In genomic region chr4:6639137-6639680, GRCh38 we compare ENCODE assay signal across 17 cellular contexts. TPM values are rescaled to one million over a fixed set of nuclear protein-coding genes. Genes with fewer than 3 reads are reported as not detected.
DNase-seq lines count a peak whose midpoint lies in the region; ATAC-seq and TF ChIP-seq lines count a peak whose summit lies in the region.
"Had no signal": no experiment of that assay in that cellular context is flagged by ENCODE, and none has a peak within 500 bp of the region (broad histone marks: within the 10 kb centered on the region; RNA-seq: fewer than 3 reads in every experiment).

No MANE protein-coding gene starts in this region.

- H3K9me3 ChIP-seq in DND-41 (ENCODE audit: insufficient read depth, low read length, severe bottlenecking) = no peaks in the 10 kb centered on the region
- H3K9me3 ChIP-seq: Caco-2, colonic mucosa, spleen had no signal

- H2AFZ ChIP-seq in DND-41 (ENCODE audit: low read depth, low read length) = no peak overlapping the region

- H3K4me3 Mint-ChIP-seq in T-helper 1 cell treated with Interleukin-12 subunit alpha and Interleukin-12 subunit beta and Interleukin-4 antibody, amounts not matched to agents 30 μg/mL and 1 μg/mL, for 36 hours = peak overlapping the region; percentile 7
- H3K4me3 Mint-ChIP-seq in activated naive CD8-positive, alpha-beta T cell treated with anti-CD3 and anti-CD28 coated beads, Interleukin-2, amount 10 ng/mL, durations not matched to agents 7 days and 5 days = peak overlapping the region; percentile 25
- H3K4me3 Mint-ChIP-seq in naive thymus-derived CD8-positive, alpha-beta T cell = peak overlapping the region in 9 of 10 donors; percentile 7 to 63 (median 48)

- peaks cover 36% of the 10 kb centered on the region for H3K4me1 ChIP-seq in DND-41 (ENCODE audit: insufficient read depth, low read length)

- H3K4me1 Mint-ChIP-seq in T-helper 1 cell treated with Interleukin-12 subunit alpha and Interleukin-12 subunit beta and Interleukin-4 antibody, amounts not matched to agents 30 μg/mL and 1 μg/mL, for 36 hours (ENCODE audit: low read depth) = peaks cover 26% of the 10 kb centered on the region
- peaks cover 18% of the 10 kb centered on the region for H3K4me1 Mint-ChIP-seq in activated naive CD8-positive, alpha-beta T cell treated with anti-CD3 and anti-CD28 coated beads, Interleukin-2, amount 10 ng/mL, durations not matched to agents 7 days and 5 days
- H3K4me1 Mint-ChIP-seq in naive thymus-derived CD8-positive, alpha-beta T cell = peaks cover 25 to 41% (median 38%) of the 10 kb centered on the region in 4 donors

- peak overlapping the region; percentile 26 for H3K27ac Mint-ChIP-seq in T-helper 1 cell treated with Interleukin-12 subunit alpha and Interleukin-12 subunit beta and Interleukin-4 antibody, amounts not matched to agents 30 μg/mL and 1 μg/mL, for 36 hours
- no peak overlapping the region for H3K27ac Mint-ChIP-seq in activated naive CD8-positive, alpha-beta T cell treated with anti-CD3 and anti-CD28 coated beads, Interleukin-2, amount 10 ng/mL, durations not matched to agents 7 days and 5 days
- peak overlapping the region in 7 of 10 donors; percentile 37 to 89 (median 57) for H3K27ac Mint-ChIP-seq in naive thymus-derived CD8-positive, alpha-beta T cell

- ATAC-seq in DND-41 (ENCODE audit: insufficient read depth, low read depth) (no peak), HG03135 (IDR thresholded peaks at IDR 0.05; ENCODE audit: unreplicated experiment) (no peak), HG02763 (IDR thresholded peaks at IDR 0.05; ENCODE audit: unreplicated experiment) (no peak), HG03039 (IDR thresholded peaks at IDR 0.05; ENCODE audit: unreplicated experiment) (no peak)
- ATAC-seq in activated naive CD8-positive, alpha-beta T cell treated with anti-CD3 and anti-CD28 coated beads, Interleukin-2, amount 10 ng/mL, durations not matched to agents 7 days and 5 days (ENCODE audit: low read depth) = no peak
- no peak for ATAC-seq in naive thymus-derived CD8-positive, alpha-beta T cell

- H3K27ac ChIP-seq in DND-41 (ENCODE audit: low read length) = no peak overlapping the region
- H3K27ac ChIP-seq: parathyroid adenoma had no signal

- H3K4me3 ChIP-seq in DND-41 (ENCODE audit: low read depth in 1 of 2, low read length in 2 of 2) = peak overlapping the region in 1 of 2 experiments; percentile 37; a peak in 1 of 4 replicates

- H4K20me1 ChIP-seq in DND-41 (ENCODE audit: insufficient read depth, low read length) = peaks cover 25% of the 10 kb centered on the region

- peaks cover 6% of the 10 kb centered on the region for H3K9me3 Mint-ChIP-seq in T-helper 1 cell treated with Interleukin-12 subunit alpha and Interleukin-12 subunit beta and Interleukin-4 antibody, amounts not matched to agents 30 μg/mL and 1 μg/mL, for 36 hours
- H3K9me3 Mint-ChIP-seq in activated naive CD8-positive, alpha-beta T cell treated with anti-CD3 and anti-CD28 coated beads, Interleukin-2, amount 10 ng/mL, durations not matched to agents 7 days and 5 days = no peaks in the 10 kb centered on the region
- no peaks in the 10 kb centered on the region for H3K9me3 Mint-ChIP-seq in naive thymus-derived CD8-positive, alpha-beta T cell

- peaks cover 33% of the 10 kb centered on the region for H3K36me3 ChIP-seq in DND-41 (ENCODE audit: insufficient read depth, low read length)

- peaks cover 58% of the 10 kb centered on the region for H3K79me2 ChIP-seq in DND-41 (ENCODE audit: insufficient read depth, low read length)

- peaks cover 35% of the 10 kb centered on the region for H3K36me3 Mint-ChIP-seq in T-helper 1 cell treated with Interleukin-12 subunit alpha and Interleukin-12 subunit beta and Interleukin-4 antibody, amounts not matched to agents 30 μg/mL and 1 μg/mL, for 36 hours (ENCODE audit: low read depth)
- H3K36me3 Mint-ChIP-seq in activated naive CD8-positive, alpha-beta T cell treated with anti-CD3 and anti-CD28 coated beads, Interleukin-2, amount 10 ng/mL, durations not matched to agents 7 days and 5 days = peaks cover 26% of the 10 kb centered on the region
- peaks cover 8 to 36% (median 16%) of the 10 kb centered on the region in 3 donors for H3K36me3 Mint-ChIP-seq in naive thymus-derived CD8-positive, alpha-beta T cell

- no peaks in the 10 kb centered on the region for H3K27me3 ChIP-seq in DND-41 (ENCODE audit: insufficient read depth, low read length, poor library complexity)
- H3K27me3 ChIP-seq: colonic mucosa, spleen had no signal

- peak overlapping the region; percentile 87 for H3K9ac ChIP-seq in DND-41 (ENCODE audit: low read depth, low read length)
- H3K9ac ChIP-seq: parathyroid adenoma had no signal

- no peaks in the 10 kb centered on the region for H3K27me3 Mint-ChIP-seq in T-helper 1 cell treated with Interleukin-12 subunit alpha and Interleukin-12 subunit beta and Interleukin-4 antibody, amounts not matched to agents 30 μg/mL and 1 μg/mL, for 36 hours (ENCODE audit: low read depth)
- H3K27me3 Mint-ChIP-seq in activated naive CD8-positive, alpha-beta T cell treated with anti-CD3 and anti-CD28 coated beads, Interleukin-2, amount 10 ng/mL, durations not matched to agents 7 days and 5 days = no peaks in the 10 kb centered on the region
- no peaks in the 10 kb centered on the region for H3K27me3 Mint-ChIP-seq in naive thymus-derived CD8-positive, alpha-beta T cell

- POLR2A ChIA-PET in activated naive CD8-positive, alpha-beta T cell treated with anti-CD3 and anti-CD28 coated beads, Interleukin-2, amount 10 ng/mL, durations not matched to agents 7 days and 5 days (lab: Charles Lee) = interaction anchor here (0.7 to 3.0 kb wide), 4 partner anchors 25 to 462 kb away, joined by 6 to 16 read pairs (median 15); partner anchors contain the start of genes BLOC1S4 and MAN2B2
- POLR2A ChIA-PET in naive thymus-derived CD8-positive, alpha-beta T cell (lab: Charles Lee) = interaction anchor here (0.7 to 8.5 kb wide), 12 partner anchors 13 to 430 kb away, joined by 3 to 165 read pairs (median 8); partner anchors contain the start of genes BLOC1S4 and MRFAP1L1

- H3K4me2 ChIP-seq in DND-41 (ENCODE audit: insufficient read depth, low read length) = peak overlapping the region; percentile 92

- no peak for TF ChIP-seq CTCF in DND-41 (IDR thresholded peaks at IDR 0.05; ENCODE audit: borderline replicate concordance, extremely low read depth, low read length, poor library complexity, severe bottlenecking)

- no peak for DNase-seq in T-helper 1 cell
- DNase-seq in DND-41 = no peak
- no peak for DNase-seq in activated naive CD8-positive, alpha-beta T cell treated with anti-CD3 and anti-CD28 coated beads, Interleukin-2, amount 10 ng/mL, durations not matched to agents 7 days and 5 days
- DNase-seq in naive thymus-derived CD8-positive, alpha-beta T cell = no peak
- DNase-seq: activated CD8-positive, alpha-beta memory T cell treated with anti-CD3 and anti-CD28 coated beads, Interleukin-2, amount 50 U/mL, for 4 hours; anterior cingulate cortex; Caco-2; colonic mucosa; erythroblast; NCI-H446; spleen had no signal

RNA-seq across cellular contexts. Expression of gene MRFAP1, which starts 1.3 kb away (rescaled TPM):
- total RNA-seq in activated naive CD8-positive, alpha-beta T cell treated with anti-CD3 and anti-CD28 coated beads, Interleukin-2, amount 10 ng/mL, durations not matched to agents 7 days and 5 days = 100 to 1,000 TPM; 123 to 128 TPM
- total RNA-seq in naive thymus-derived CD8-positive, alpha-beta T cell = 100 to 1,000 TPM; 148 to 153 TPM
- 100 to 1,000 TPM; 141 to 186 (median 155) TPM for polyA plus RNA-seq in naive thymus-derived CD8-positive, alpha-beta T cell

RNA-seq across cellular contexts. Expression of gene S100P, which starts 54.5 kb away (rescaled TPM):
- 1 to 10 TPM in 1 of 2 experiments, not detected in 1; 1.5 TPM for total RNA-seq in activated naive CD8-positive, alpha-beta T cell treated with anti-CD3 and anti-CD28 coated beads, Interleukin-2, amount 10 ng/mL, durations not matched to agents 7 days and 5 days
- 1 to 10 TPM in 1 of 2 experiments, under 1 TPM in 1; 0.39 to 3.0 TPM for total RNA-seq in naive thymus-derived CD8-positive, alpha-beta T cell
- polyA plus RNA-seq in naive thymus-derived CD8-positive, alpha-beta T cell = 1 to 10 TPM in 1 of 3 donors, not detected in 2; 3.2 TPM
- total RNA-seq: glomerular endothelial cell had no signal
